ENCODE assay signal across 8 cellular contexts in the genomic region with DNA sequence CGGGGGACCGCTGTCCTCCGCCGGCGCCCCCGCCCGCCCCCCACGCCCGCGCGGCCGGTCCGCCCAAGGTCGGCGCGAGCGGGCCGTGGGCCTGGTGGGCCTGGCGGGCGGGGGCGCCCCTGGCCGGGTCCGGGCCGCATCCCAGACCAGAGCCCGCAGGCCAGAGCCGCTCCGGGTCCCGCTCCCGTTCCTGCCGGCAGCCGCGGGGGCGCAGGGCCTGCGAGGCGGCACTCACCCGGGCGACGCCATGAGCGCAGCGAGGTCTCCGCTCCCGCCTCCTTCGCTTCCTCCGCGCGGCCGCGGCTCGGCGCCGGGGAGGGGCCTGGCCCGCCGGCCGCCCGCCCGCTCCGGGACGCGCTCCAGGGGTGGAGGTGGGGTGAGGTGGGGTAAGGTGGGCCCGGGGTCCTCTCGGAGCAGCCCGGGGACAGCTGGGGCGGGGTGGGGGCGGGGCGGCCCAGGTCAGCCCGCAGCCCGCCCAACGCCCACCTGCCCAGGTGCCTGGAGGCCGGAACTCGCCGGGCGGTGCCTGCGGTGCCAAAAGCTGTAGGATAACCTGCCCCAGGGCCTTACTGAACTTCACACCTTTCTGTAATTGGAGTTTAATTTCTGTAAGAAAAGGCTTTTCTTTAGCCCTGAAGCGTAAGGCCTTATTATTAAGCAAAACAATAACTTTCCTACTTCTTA. TPM values are rescaled to one million over a fixed set of nuclear protein-coding genes. Genes with fewer than 3 reads are reported as not detected.
A peak's percentile ranks its signal among the peaks of the same experiment; 100 is the strongest.
DNase-seq lines count a peak whose midpoint lies in the region; ATAC-seq, FAIRE-seq and TF ChIP-seq lines count a peak whose summit lies in the region.

A gene with protein sequence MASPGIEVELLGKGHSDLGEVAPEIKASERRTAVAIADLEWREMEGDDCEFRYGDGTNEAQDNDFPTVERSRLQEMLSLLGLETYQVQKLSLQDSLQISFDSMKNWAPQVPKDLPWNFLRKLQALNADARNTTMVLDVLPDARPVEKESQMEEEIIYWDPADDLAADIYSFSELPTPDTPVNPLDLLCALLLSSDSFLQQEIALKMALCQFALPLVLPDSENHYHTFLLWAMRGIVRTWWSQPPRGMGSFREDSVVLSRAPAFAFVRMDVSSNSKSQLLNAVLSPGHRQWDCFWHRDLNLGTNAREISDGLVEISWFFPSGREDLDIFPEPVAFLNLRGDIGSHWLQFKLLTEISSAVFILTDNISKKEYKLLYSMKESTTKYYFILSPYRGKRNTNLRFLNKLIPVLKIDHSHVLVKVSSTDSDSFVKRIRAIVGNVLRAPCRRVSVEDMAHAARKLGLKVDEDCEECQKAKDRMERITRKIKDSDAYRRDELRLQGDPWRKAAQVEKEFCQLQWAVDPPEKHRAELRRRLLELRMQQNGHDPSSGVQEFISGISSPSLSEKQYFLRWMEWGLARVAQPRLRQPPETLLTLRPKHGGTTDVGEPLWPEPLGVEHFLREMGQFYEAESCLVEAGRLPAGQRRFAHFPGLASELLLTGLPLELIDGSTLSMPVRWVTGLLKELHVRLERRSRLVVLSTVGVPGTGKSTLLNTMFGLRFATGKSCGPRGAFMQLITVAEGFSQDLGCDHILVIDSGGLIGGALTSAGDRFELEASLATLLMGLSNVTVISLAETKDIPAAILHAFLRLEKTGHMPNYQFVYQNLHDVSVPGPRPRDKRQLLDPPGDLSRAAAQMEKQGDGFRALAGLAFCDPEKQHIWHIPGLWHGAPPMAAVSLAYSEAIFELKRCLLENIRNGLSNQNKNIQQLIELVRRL (minus strand): TSS at position 270 of the 684 bp plus-strand sequence. CDS start 21 bp downstream, at position 249.

- no peaks in the 10 kb centered on the region for H3K36me3 ChIP-seq in CD4-positive, CD25-positive, alpha-beta regulatory T cell (ENCODE audit: control insufficient read depth, insufficient read depth, low read length)
- peaks cover 0 to 5% of the 10 kb centered on the region in 2 experiments for H3K36me3 ChIP-seq in SK-N-SH (replicated peaks in 1 of 2; ENCODE audit: control insufficient read depth in 1 of 2, insufficient read depth in 2 of 2, low read length in 1 of 2)

- H3K27ac ChIP-seq in CD4-positive, CD25-positive, alpha-beta regulatory T cell (ENCODE audit: insufficient read depth, low read length, poor library complexity, severe bottlenecking) = peak within 1 kb of the TSS; percentile 60
- peak within 1 kb of the TSS; percentile 34 to 81; a peak in 3 of 4 replicates for H3K27ac ChIP-seq in SK-N-SH (ENCODE audit: low read depth in 2 of 2, low read length in 1 of 2)

- peak within 1 kb of the TSS; percentile 85 for H3K4me2 ChIP-seq in SK-N-SH

- H3K9me3 ChIP-seq in CD4-positive, CD25-positive, alpha-beta regulatory T cell (ENCODE audit: control insufficient read depth in 2 of 2, low read length in 2 of 2) = no peaks in the 10 kb centered on the region
- H3K9me3 ChIP-seq in SK-N-SH = no peaks in the 10 kb centered on the region

- POLR2A ChIA-PET in SK-N-SH (lab: Yijun Ruan, JAX) = interaction anchor here (0.6 to 1.5 kb wide), 2 partner anchors 12 to 20 kb away, joined by 3 to 5 read pairs; partner anchors contain the start of gene UBE2D4
- POLR2A ChIA-PET in activated naive CD8-positive, alpha-beta T cell treated with anti-CD3 and anti-CD28 coated beads, Interleukin-2, amount 10 ng/mL, durations not matched to agents 7 days and 5 days (lab: Charles Lee) = interaction anchor here (1.0 to 1.4 kb wide), 3 partner anchors 20 to 37 kb away, joined by 3 to 7 read pairs (median 3); partner anchors contain the start of genes MRPS24 and UBE2D4

- H3K27me3 ChIP-seq in CD4-positive, CD25-positive, alpha-beta regulatory T cell (ENCODE audit: control insufficient read depth, insufficient read depth, low read length) = no peaks in the 10 kb centered on the region
- no peaks in the 10 kb centered on the region for H3K27me3 ChIP-seq in SK-N-SH (ENCODE audit: insufficient read depth)

- H3K27me3 Mint-ChIP-seq in CD4-positive, CD25-positive, alpha-beta regulatory T cell = no peaks in the 10 kb centered on the region
- H3K27me3 Mint-ChIP-seq in activated naive CD8-positive, alpha-beta T cell treated with anti-CD3 and anti-CD28 coated beads, Interleukin-2, amount 10 ng/mL, durations not matched to agents 7 days and 5 days = no peaks in the 10 kb centered on the region

- H3K4me1 ChIP-seq in CD4-positive, CD25-positive, alpha-beta regulatory T cell (ENCODE audit: control insufficient read depth, insufficient read depth, low read length, poor library complexity, severe bottlenecking) = peaks cover 20% of the 10 kb centered on the region
- H3K4me1 ChIP-seq in SK-N-SH (ENCODE audit: control insufficient read depth in 1 of 2, insufficient read depth in 2 of 2, low read depth in 1 of 2, low read length in 1 of 2) = peaks cover 4 to 23% of the 10 kb centered on the region in 2 experiments; a peak in 2 of 4 replicates

- H3K9me2 ChIP-seq in SK-N-SH = no peaks in the 10 kb centered on the region

- H3F3A ChIP-seq in SK-N-SH (replicated peaks; ENCODE audit: insufficient read depth) = no peaks in the 10 kb centered on the region

- no peak for FAIRE-seq in urothelium cell line (lab: Jason Lieb, UNC)

- peaks cover 0 to 3% (median 0%) of the 10 kb centered on the region in 7 donors for H3K9me3 Mint-ChIP-seq in CD4-positive, CD25-positive, alpha-beta regulatory T cell
- H3K9me3 Mint-ChIP-seq in activated naive CD8-positive, alpha-beta T cell treated with anti-CD3 and anti-CD28 coated beads, Interleukin-2, amount 10 ng/mL, durations not matched to agents 7 days and 5 days = no peaks in the 10 kb centered on the region

- peak within 1 kb of the TSS; percentile 97 for H2AFZ ChIP-seq in SK-N-SH (ENCODE audit: low read depth)

- peak within 1 kb of the TSS; percentile 92 to 96 (median 94) for H3K27ac Mint-ChIP-seq in CD4-positive, CD25-positive, alpha-beta regulatory T cell
- H3K27ac Mint-ChIP-seq in activated naive CD8-positive, alpha-beta T cell treated with anti-CD3 and anti-CD28 coated beads, Interleukin-2, amount 10 ng/mL, durations not matched to agents 7 days and 5 days = peak within 1 kb of the TSS; percentile 93

- H3K9ac ChIP-seq in SK-N-SH = peak within 1 kb of the TSS; percentile 80

- 2% methylated on average over 42 of the region's 74 CpGs for WGBS in SK-N-SH (ENCODE audit: low lambda C conversion rate)

- peak; percentile 33 to 53 (median 38) for DNase-seq in CD4-positive, CD25-positive, alpha-beta regulatory T cell
- peak; percentile 96 for DNase-seq in SK-N-SH
- DNase-seq in activated naive CD8-positive, alpha-beta T cell treated with anti-CD3 and anti-CD28 coated beads, Interleukin-2, amount 10 ng/mL, durations not matched to agents 7 days and 5 days = peak; percentile 77
- peak; percentile 80 for DNase-seq in cardiac septum (ENCODE audit: low spot score)
- DNase-seq in posterior cingulate gyrus = peak in 9 of 10 donors; percentile 22 to 91 (median 37)
- peak; percentile 64 for DNase-seq in urothelium cell line (ENCODE audit: low spot score)

- TF ChIP-seq CTCF in SK-N-SH (IDR thresholded peaks at IDR 0.05) = no peak

- no peak for TF ChIP-seq EP300 in SK-N-SH (IDR thresholded peaks at IDR 0.05; ENCODE audit: borderline replicate concordance in 1 of 2, low read depth in 1 of 2, low read length in 1 of 2)

- peak; percentile 85 to 86 for ATAC-seq in CD4-positive, CD25-positive, alpha-beta regulatory T cell (ENCODE audit: low read depth in 2 of 2)
- ATAC-seq in GM19351 (IDR thresholded peaks at IDR 0.05; ENCODE audit: unreplicated experiment) = peak; percentile 76
- ATAC-seq in HG03558 (IDR thresholded peaks at IDR 0.05; ENCODE audit: extremely low read depth, unreplicated experiment) = peak; percentile 49
- peak; percentile 93 for ATAC-seq in activated naive CD8-positive, alpha-beta T cell treated with anti-CD3 and anti-CD28 coated beads, Interleukin-2, amount 10 ng/mL, durations not matched to agents 7 days and 5 days (ENCODE audit: low read depth)

- peaks cover 5 to 38% (median 30%) of the 10 kb centered on the region in 4 donors for H3K4me1 Mint-ChIP-seq in CD4-positive, CD25-positive, alpha-beta regulatory T cell
- H3K4me1 Mint-ChIP-seq in activated naive CD8-positive, alpha-beta T cell treated with anti-CD3 and anti-CD28 coated beads, Interleukin-2, amount 10 ng/mL, durations not matched to agents 7 days and 5 days = peaks cover 23% of the 10 kb centered on the region

- CTCF ChIA-PET in SK-N-SH (lab: Yijun Ruan, JAX) = interaction anchor here (0.9 kb wide), 1 partner anchor 48 kb away, joined by 3 read pairs; no protein-coding TSS in a partner anchor

- H4K20me1 ChIP-seq in SK-N-SH (ENCODE audit: insufficient read depth) = peaks cover 21% of the 10 kb centered on the region

- H3K4me3 ChIP-seq in CD4-positive, CD25-positive, alpha-beta regulatory T cell (ENCODE audit: low read depth, low read length) = peak within 1 kb of the TSS; percentile 77
- H3K4me3 ChIP-seq in SK-N-SH (ENCODE audit: low read depth in 2 of 2, low read length in 1 of 2) = peak within 1 kb of the TSS; percentile 65 to 80

- H3K36me3 Mint-ChIP-seq in CD4-positive, CD25-positive, alpha-beta regulatory T cell = no peaks in the 10 kb centered on the region
- peaks cover 6% of the 10 kb centered on the region for H3K36me3 Mint-ChIP-seq in activated naive CD8-positive, alpha-beta T cell treated with anti-CD3 and anti-CD28 coated beads, Interleukin-2, amount 10 ng/mL, durations not matched to agents 7 days and 5 days

- H3K4me3 Mint-ChIP-seq in CD4-positive, CD25-positive, alpha-beta regulatory T cell = peak within 1 kb of the TSS; percentile 92 to 99 (median 96)
- H3K4me3 Mint-ChIP-seq in activated naive CD8-positive, alpha-beta T cell treated with anti-CD3 and anti-CD28 coated beads, Interleukin-2, amount 10 ng/mL, durations not matched to agents 7 days and 5 days = peak within 1 kb of the TSS; percentile 93

- peaks cover 45% of the 10 kb centered on the region for H3K79me2 ChIP-seq in SK-N-SH (ENCODE audit: insufficient read depth)

- TF ChIP-seq RAD21 in SK-N-SH (IDR thresholded peaks at IDR 0.05; ENCODE audit: low read length) = no peak

- intact Hi-C loops in cardiac septum (cut with DNase I) = loop anchor here (5.0 kb wide), 1 partner anchor 34 kb away; no protein-coding TSS in a partner anchor
- intact Hi-C loops in posterior cingulate gyrus (cut with DNase I) = no loop called here

TF ChIP-seq in SK-N-SH, 30 proteins besides CTCF, POLR2A, EP300 and RAD21 (continues in another document):
- no peak for TF ChIP-seq FOSL2 (IDR thresholded peaks at IDR 0.05; ENCODE audit: borderline replicate concordance, low read depth)
- TF ChIP-seq YY1 (IDR thresholded peaks at IDR 0.05; ENCODE audit: low read depth) = 0 out of 2 replicates have a peak, but pooled peaks have one; percentile 28

RNA-seq across cellular contexts. Expression of the gene that starts here (rescaled TPM):
- 19.2 TPM for total RNA-seq in CD4-positive, CD25-positive, alpha-beta regulatory T cell
- 10 to 100 TPM; 14.6 to 31.0 (median 24.0) TPM for polyA plus RNA-seq in CD4-positive, CD25-positive, alpha-beta regulatory T cell
- polyA plus RNA-seq in SK-N-SH (2012; rRNA removed) = 22.9 and 23.1 TPM in 2 replicates
- polyA plus RNA-seq in SK-N-SH (2012; cell fraction: cytosol; rRNA removed) = 13.5 and 19.2 TPM in 2 replicates
- 41.3 and 43.6 TPM in 2 replicates for polyA plus RNA-seq in SK-N-SH (2012; cell fraction: nucleus; rRNA removed)
- total RNA-seq in activated naive CD8-positive, alpha-beta T cell treated with anti-CD3 and anti-CD28 coated beads, Interleukin-2, amount 10 ng/mL, durations not matched to agents 7 days and 5 days = 10 to 100 TPM; 26.5 to 26.9 TPM
- 40.0 TPM for total RNA-seq in cardiac septum

Comparison
In these comparisons a context has a peak if more than half of its experiments do, and no peak if none do; other contexts are left out.
1. Peak in every context shown above with its lines: DNase-seq, ATAC-seq, H3K4me3 ChIP-seq and H3K27ac ChIP-seq.
2. DNase-seq: peak in every context shown above with its lines; median percentile 96 in SK-N-SH; 80 in cardiac septum; 77 in activated naive CD8-positive, alpha-beta T cell treated with anti-CD3 and anti-CD28 coated beads, Interleukin-2, amount 10 ng/mL, durations not matched to agents 7 days and 5 days; 64 in urothelium cell line; 38 in CD4-positive, CD25-positive, alpha-beta regulatory T cell; 37 in posterior cingulate gyrus.